Comparison of ENCODE assay signal across 15 cellular contexts in the genomic region with DNA sequence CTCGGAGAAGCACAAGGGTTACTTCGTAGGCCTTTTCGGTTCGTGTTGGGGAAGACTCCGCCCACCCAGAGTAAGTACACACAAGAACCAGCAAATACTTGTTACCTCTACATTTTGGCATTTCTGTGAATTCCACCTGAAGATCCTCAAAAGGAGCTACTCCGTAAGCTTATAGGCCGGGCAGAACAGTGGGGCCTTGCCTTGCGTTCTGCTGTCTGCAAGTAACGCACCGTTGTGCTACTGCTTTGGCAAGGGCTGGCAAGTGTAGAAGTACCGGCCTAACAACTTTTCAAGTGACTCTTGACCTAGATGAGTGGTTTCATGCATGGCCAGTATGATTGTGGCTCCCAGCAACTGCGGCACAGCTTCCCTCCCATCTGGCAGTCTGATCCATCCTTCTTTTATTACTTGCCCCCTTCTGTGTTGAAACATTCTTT. TPM values are rescaled to one million over a fixed set of nuclear protein-coding genes. Genes with fewer than 3 reads are reported as not detected.
DNase-seq lines count a peak whose midpoint lies in the region; ATAC-seq and TF ChIP-seq lines count a peak whose summit lies in the region.
"Had no signal": no experiment of that assay in that cellular context is flagged by ENCODE, and none has a peak within 500 bp of the region (broad histone marks: within the 10 kb centered on the region; RNA-seq: fewer than 3 reads in every experiment).

No MANE protein-coding gene starts in this region.

- peak in 3 of 4 donors; percentile 4 to 75 (median 25) for TF ChIP-seq EP300 in upper lobe of left lung (IDR thresholded peaks at IDR 0.05)

- peak; percentile 52 to 94 for ATAC-seq in upper lobe of left lung (ENCODE audit: low FRiP score in 2 of 2)
- ATAC-seq in HG02885 (IDR thresholded peaks at IDR 0.05; ENCODE audit: poor library complexity, unreplicated experiment), result no peak
- ATAC-seq: CD8-positive, alpha-beta T cell had no signal

- H3K27ac ChIP-seq in upper lobe of left lung, result peak overlapping the region; percentile 48 to 81 (median 76)
- H3K27ac ChIP-seq in adrenal gland, result no peak overlapping the region
- H3K27ac ChIP-seq: GM23248, Peyer's patch had no signal

- H3K27me3 ChIP-seq in upper lobe of left lung, result no peaks in the 10 kb centered on the region
- no peaks in the 10 kb centered on the region for H3K27me3 ChIP-seq in adrenal gland
- H3K27me3 ChIP-seq: Peyer's patch had no signal

- TF ChIP-seq POLR2A in upper lobe of left lung (IDR thresholded peaks at IDR 0.05) (peak in 1 of 4 donors; percentile 51), adrenal gland (IDR thresholded peaks at IDR 0.05) (no peak)

- TF ChIP-seq CTCF in upper lobe of left lung (IDR thresholded peaks at IDR 0.05), result no peak
- no peak for TF ChIP-seq CTCF in adrenal gland (IDR thresholded peaks at IDR 0.05)

- DNase-seq in HT-29 (ENCODE audit: low spot score) (peak; percentile 66), NCI-H524 treated with DMSO at 0.1 percent for 48 hours (lab: John Stamatoyannopoulos, UW) (peak; percentile 22), left kidney (ENCODE audit: low read depth, low spot score) (peak; percentile 22), upper lobe of left lung (peak in 1 of 2 donors; percentile 79), adrenal gland (no peak), T1000 (lab: John Stamatoyannopoulos, UW) (no peak)
- DNase-seq: CD8-positive, alpha-beta T cell; KBM-7; NCI-H1092 treated with DMSO at 0.1 percent for 48 hours; NCI-H1694 treated with DMSO at 0.1 percent for 48 hours; Peyer's patch; Right ventricle myocardium superior; SK-N-SH had no signal

- intact Hi-C loops in adrenal gland (cut with DNase I), result no loop called here

- WGBS in upper lobe of left lung, 2 donors, result 69 to 87% methylated on average over 12 of the region's 12 CpGs
- 91 to 95% (median 94%) methylated on average over 12 of the region's 12 CpGs for WGBS in adrenal gland, 4 donors

- H3K4me3 ChIP-seq in upper lobe of left lung, result peak overlapping the region in 3 of 4 donors; percentile 23 to 33 (median 32)
- no peak overlapping the region for H3K4me3 ChIP-seq in adrenal gland
- H3K4me3 ChIP-seq: GM23248, Peyer's patch had no signal

- no peaks in the 10 kb centered on the region for H3K36me3 ChIP-seq in upper lobe of left lung
- no peaks in the 10 kb centered on the region for H3K36me3 ChIP-seq in adrenal gland (replicated peaks in 1 of 2)
- H3K36me3 ChIP-seq: Peyer's patch had no signal

- no peaks in the 10 kb centered on the region for H3K4me1 ChIP-seq in upper lobe of left lung
- H3K4me1 ChIP-seq in adrenal gland (replicated peaks in 1 of 2), result no peaks in the 10 kb centered on the region
- H3K4me1 ChIP-seq: Peyer's patch had no signal

- H3K9me3 ChIP-seq in upper lobe of left lung (no peaks in the 10 kb centered on the region), adrenal gland (replicated peaks in 1 of 3) (no peaks in the 10 kb centered on the region)
- H3K9me3 ChIP-seq: Peyer's patch, SK-N-SH had no signal

RNA-seq across cellular contexts. Expression of a gene that starts 6.4 kb away (rescaled TPM):
- total RNA-seq in HT-29 (2014; rRNA removed; shearing (Covaris generic)), result 2.9 and 3.3 TPM in 2 replicates
- total RNA-seq in upper lobe of left lung, result 1 to 10 TPM; 3.1 to 8.5 (median 4.6) TPM
- total RNA-seq in adrenal gland, result 1 to 10 TPM in 6 of 8 donors, under 1 TPM in 1, not detected in 1; 0.63 to 2.5 (median 1.8) TPM
- polyA plus RNA-seq in adrenal gland, result 1 to 10 TPM; 3.7 to 6.4 (median 4.3) TPM
- total RNA-seq: CD8-positive, alpha-beta T cell had no signal

Comparison
In these comparisons a context has a peak if more than half of its experiments do, and no peak if none do; other contexts are left out.
1. DNase-seq: peak in HT-29 (single experiment), NCI-H524 treated with DMSO at 0.1 percent for 48 hours (single experiment) and left kidney (single experiment); none in adrenal gland (0 of 7) and T1000 (single experiment).
2. H3K27ac ChIP-seq: peak in upper lobe of left lung (4 of 4); none in adrenal gland (0 of 5).
3. H3K4me3 ChIP-seq: peak in upper lobe of left lung (3 of 4); none in adrenal gland (0 of 4).